24 cellular contexts compared by ENCODE assay signal in genomic region chr5:149028984-149029383, GRCh38. TPM values are rescaled to one million over a fixed set of nuclear protein-coding genes. Genes with fewer than 3 reads are reported as not detected.
"Had no signal": no experiment of that assay in that cellular context is flagged by ENCODE, and none has a peak within 500 bp of the region (broad histone marks: within the 10 kb centered on the region; RNA-seq: fewer than 3 reads in every experiment).

No MANE protein-coding gene starts in this region.

- H3K9me3 ChIP-seq: body of pancreas had no signal

- H3K4me1 ChIP-seq: body of pancreas had no signal

- H3K4me1 Mint-ChIP-seq: activated B cell treated with CpG ODN at 0.5 μM for 24 hours had no signal

- H3K4me3 Mint-ChIP-seq: activated B cell treated with CpG ODN at 0.5 μM for 24 hours; activated CD8-positive, alpha-beta T cell treated with anti-CD3 and anti-CD28 coated beads for 36 hours; activated naive CD8-positive, alpha-beta T cell treated with anti-CD3 and anti-CD28 coated beads, Interleukin-2, amount 10 ng/mL, durations not matched to agents 7 days and 5 days; T-cell had no signal

- H3K4me3 ChIP-seq: body of pancreas had no signal

- H3K9ac ChIP-seq: KMS-11 had no signal

- H3K4me2 ChIP-seq: KMS-11 had no signal

- DNase-seq: activated B cell treated with CpG ODN at 0.5 μM for 24 hours; activated CD4-positive, alpha-beta T cell treated with anti-CD3 and anti-CD28 coated beads for 1 hour; activated CD4-positive, alpha-beta T cell treated with anti-CD3 and anti-CD28 coated beads, Interleukin-2, amount 50 U/mL, for 1 hour; activated CD8-positive, alpha-beta memory T cell treated with anti-CD3 and anti-CD28 coated beads, Interleukin-2, amount 50 U/mL, for 4 hours; activated CD8-positive, alpha-beta T cell treated with anti-CD3 and anti-CD28 coated beads for 36 hours; activated naive CD4-positive, alpha-beta T cell treated with anti-CD3 and anti-CD28 coated beads, Interleukin-2, amount 50 U/mL, for 16 hours; activated naive CD8-positive, alpha-beta T cell treated with anti-CD3 and anti-CD28 coated beads, Interleukin-2, amount 10 ng/mL, durations not matched to agents 7 days and 5 days; activated T-cell treated with anti-CD3 and anti-CD28 coated beads, Interleukin-2, amount 50 U/mL, for 1 hour; aorta; body of pancreas; central memory CD4-positive, alpha-beta T cell; MM.1S; NCI-H1105; NCI-H1436; NCI-H1694 treated with DMSO at 0.1 percent for 48 hours; NCI-H2081; NCI-H446; NCI-H524; PC-3; SHP77 treated with DMSO at 0.1 percent for 48 hours; T-cell; T-helper 2 cell; T1000 had no signal

- H3K27ac Mint-ChIP-seq: activated B cell treated with CpG ODN at 0.5 μM for 24 hours; activated CD8-positive, alpha-beta T cell treated with anti-CD3 and anti-CD28 coated beads for 36 hours; activated naive CD8-positive, alpha-beta T cell treated with anti-CD3 and anti-CD28 coated beads, Interleukin-2, amount 10 ng/mL, durations not matched to agents 7 days and 5 days; T-cell had no signal

- H3K27me3 Mint-ChIP-seq: activated B cell treated with CpG ODN at 0.5 μM for 24 hours; activated CD8-positive, alpha-beta T cell treated with anti-CD3 and anti-CD28 coated beads for 36 hours; T-cell had no signal

- H3K27me3 ChIP-seq: body of pancreas had no signal

- H3K9me3 Mint-ChIP-seq: activated B cell treated with CpG ODN at 0.5 μM for 24 hours; activated CD8-positive, alpha-beta T cell treated with anti-CD3 and anti-CD28 coated beads for 36 hours; activated naive CD8-positive, alpha-beta T cell treated with anti-CD3 and anti-CD28 coated beads, Interleukin-2, amount 10 ng/mL, durations not matched to agents 7 days and 5 days; T-cell had no signal

- ATAC-seq: activated CD8-positive, alpha-beta T cell treated with anti-CD3 and anti-CD28 coated beads for 36 hours; body of pancreas; PC-3; T-cell had no signal

- H3K27ac ChIP-seq: body of pancreas, KMS-11 had no signal

RNA-seq across cellular contexts. Expression of gene SH3TC2, which starts 33.9 kb away (rescaled TPM):
- total RNA-seq: activated B cell treated with CpG ODN at 0.5 μM for 24 hours; activated CD8-positive, alpha-beta T cell treated with anti-CD3 and anti-CD28 coated beads for 36 hours; activated naive CD8-positive, alpha-beta T cell treated with anti-CD3 and anti-CD28 coated beads, Interleukin-2, amount 10 ng/mL, durations not matched to agents 7 days and 5 days; T-cell had no signal
